ENCODE assay signal across 8 cellular contexts in genomic region chr15:72476330-72476729, GRCh38. TPM values are rescaled to one million over a fixed set of nuclear protein-coding genes. Genes with fewer than 3 reads are reported as not detected.
DNase-seq lines count a peak whose midpoint lies in the region; ATAC-seq, FAIRE-seq and TF ChIP-seq lines count a peak whose summit lies in the region.
"Not testable (repeated sequence)": the region's sequence is repeated elsewhere in the genome, so short reads cannot be mapped to it uniquely, and the experiment has no call there.

No MANE protein-coding gene starts in this region.

- not testable (repeated sequence) for H3K9me3 Mint-ChIP-seq in GM23338; activated T-cell treated with anti-CD3 and anti-CD28 coated beads, Interleukin-2, amount 50 U/mL, for 24 hours; central memory CD8-positive, alpha-beta T cell; naive B cell
- H3K9me3 Mint-ChIP-seq in glutamatergic neuron (ENCODE audit: unreplicated experiment), result peaks cover 17% of the 10 kb centered on the region

- H3K27ac ChIP-seq in A549; GM23338 (ENCODE audit: low read depth); PC-9: not testable (repeated sequence)
- peak overlapping the region in 6 of 21 experiments; percentile 99 to 100 (median 100) for H3K27ac ChIP-seq in skin epidermis

- H3K79me2 ChIP-seq in GM23338 (replicated peaks; ENCODE audit: insufficient read depth) (peaks cover 70% of the 10 kb centered on the region), PC-9 (ENCODE audit: low read depth) (peaks cover 84% of the 10 kb centered on the region)

- CTCF ChIA-PET in A549 (lab: Yijun Ruan, JAX), result interaction anchor here (0.8 to 1.3 kb wide), 3 partner anchors 12 to 92 kb away, joined by 4 to 7 read pairs (median 4); no protein-coding TSS in a partner anchor
- CTCF ChIA-PET in PC-9 (lab: Charles Lee), result interaction anchor here (0.5 kb wide), 1 partner anchor 15 kb away, joined by 4 read pairs; no protein-coding TSS in a partner anchor

- not testable (repeated sequence) for TF ChIP-seq POLR2A in A549 (IDR thresholded peaks at IDR 0.05; ENCODE audit: low read length)

- H3K27me3 ChIP-seq in GM23338 (ENCODE audit: insufficient read depth); PC-9 (ENCODE audit: insufficient read depth, low read depth): not testable (repeated sequence)

- TF ChIP-seq CTCF in A549 (IDR thresholded peaks at IDR 0.05); GM23338 (conservative IDR thresholded peaks at IDR 0.05; ENCODE audit: low read depth in 2 of 2); PC-9 (conservative IDR thresholded peaks at IDR 0.05); glutamatergic neuron (IDR thresholded peaks at IDR 0.05; ENCODE audit: partially characterized antibody, unreplicated experiment): not testable (repeated sequence)

- H2AFZ ChIP-seq in GM23338, PC-9: not testable (repeated sequence)

- not testable (repeated sequence) for DNase-seq in A549 (ENCODE audit: low read depth in 1 of 2, low spot score in 1 of 2); GM23338 (ENCODE audit: low spot score); PC-9; activated T-cell treated with anti-CD3 and anti-CD28 coated beads, Interleukin-2, amount 50 U/mL, for 24 hours; central memory CD8-positive, alpha-beta T cell (ENCODE audit: low spot score in 2 of 2); glutamatergic neuron; naive B cell

- H3K27me3 Mint-ChIP-seq in GM23338 (ENCODE audit: insufficient read depth, low read depth, poor library complexity); activated T-cell treated with anti-CD3 and anti-CD28 coated beads, Interleukin-2, amount 50 U/mL, for 24 hours; central memory CD8-positive, alpha-beta T cell; naive B cell: not testable (repeated sequence)
- peaks cover 13% of the 10 kb centered on the region for H3K27me3 Mint-ChIP-seq in glutamatergic neuron (ENCODE audit: unreplicated experiment)

- H3K4me3 Mint-ChIP-seq in GM23338 (peak overlapping the region; percentile 99), glutamatergic neuron (ENCODE audit: unreplicated experiment) (peak overlapping the region; percentile 98), naive B cell (peak overlapping the region; percentile 40 to 98 (median 81))
- peak overlapping the region; percentile 94 for H3K4me3 Mint-ChIP-seq in activated T-cell treated with anti-CD3 and anti-CD28 coated beads, Interleukin-2, amount 50 U/mL, for 24 hours
- H3K4me3 Mint-ChIP-seq in central memory CD8-positive, alpha-beta T cell, result peak overlapping the region; percentile 95

- H3K4me1 ChIP-seq in A549 (peaks cover 27% of the 10 kb centered on the region), GM23338 (ENCODE audit: insufficient read depth) (peaks cover 18% of the 10 kb centered on the region; the same call in 1 of the 2 replicates), PC-9 (replicated peaks; ENCODE audit: insufficient read depth) (peaks cover 27% of the 10 kb centered on the region)

- H3K4me2 ChIP-seq in A549 (peak overlapping the region; percentile 86), GM23338 (peak overlapping the region; percentile 86), PC-9 (peak overlapping the region; percentile 89)

- H3K9me2 ChIP-seq in GM23338 (ENCODE audit: insufficient read depth); PC-9 (ENCODE audit: insufficient read depth): not testable (repeated sequence)

- FAIRE-seq in A549 (lab: Jason Lieb, UNC), result not testable (repeated sequence)

- H4K20me1 ChIP-seq in GM23338 (replicated peaks; ENCODE audit: insufficient read depth) (peaks cover 48% of the 10 kb centered on the region), PC-9 (ENCODE audit: insufficient read depth) (peaks cover 60% of the 10 kb centered on the region)

- H3K27ac Mint-ChIP-seq in GM23338, result not testable (repeated sequence)
- H3K27ac Mint-ChIP-seq in activated T-cell treated with anti-CD3 and anti-CD28 coated beads, Interleukin-2, amount 50 U/mL, for 24 hours, result peak overlapping the region; percentile 92
- peak overlapping the region; percentile 57 for H3K27ac Mint-ChIP-seq in central memory CD8-positive, alpha-beta T cell (ENCODE audit: low read depth)
- H3K27ac Mint-ChIP-seq in glutamatergic neuron (ENCODE audit: unreplicated experiment), result peak overlapping the region; percentile 57
- H3K27ac Mint-ChIP-seq in naive B cell, result peak overlapping the region; percentile 23 to 83 (median 70)

- TF ChIP-seq EP300 in A549 (IDR thresholded peaks at IDR 0.05), result not testable (repeated sequence)

- H3K4me1 Mint-ChIP-seq in GM23338, result peaks cover 20% of the 10 kb centered on the region
- peaks cover 59% of the 10 kb centered on the region for H3K4me1 Mint-ChIP-seq in activated T-cell treated with anti-CD3 and anti-CD28 coated beads, Interleukin-2, amount 50 U/mL, for 24 hours (ENCODE audit: low read depth)
- peaks cover 62% of the 10 kb centered on the region for H3K4me1 Mint-ChIP-seq in central memory CD8-positive, alpha-beta T cell
- H3K4me1 Mint-ChIP-seq in glutamatergic neuron (ENCODE audit: low read depth, unreplicated experiment), result peaks cover 18% of the 10 kb centered on the region
- peaks cover 44 to 80% (median 62%) of the 10 kb centered on the region in 3 donors for H3K4me1 Mint-ChIP-seq in naive B cell

- TF ChIP-seq RAD21 in A549 (conservative IDR thresholded peaks at IDR 0.05 in 1 of 2, IDR thresholded peaks at IDR 0.05 in 1 of 2), result not testable (repeated sequence)

- not testable (repeated sequence) for H3K36me3 ChIP-seq in GM23338 (ENCODE audit: insufficient read depth)
- peaks cover 32% of the 10 kb centered on the region for H3K36me3 ChIP-seq in PC-9 (ENCODE audit: low read depth)

- BruUV-seq in PC-9 (replicated peaks; lab: Mats Ljungman, UMichigan), result TSS peak; percentile 32

- intact Hi-C loops in PC-9 (cut with micrococcal nuclease; ENCODE audit: unreplicated experiment), result loop anchor here (10.0 kb wide), 1 partner anchor 308 kb away; the partner anchor contains the start of gene ADPGK

- peaks cover 51% of the 10 kb centered on the region for H3K36me3 Mint-ChIP-seq in GM23338 (ENCODE audit: low read depth)
- H3K36me3 Mint-ChIP-seq in activated T-cell treated with anti-CD3 and anti-CD28 coated beads, Interleukin-2, amount 50 U/mL, for 24 hours (ENCODE audit: low read depth), result peaks cover 69% of the 10 kb centered on the region
- H3K36me3 Mint-ChIP-seq in central memory CD8-positive, alpha-beta T cell (ENCODE audit: insufficient read depth), result peaks cover 52% of the 10 kb centered on the region
- H3K36me3 Mint-ChIP-seq in glutamatergic neuron (ENCODE audit: unreplicated experiment); naive B cell: not testable (repeated sequence)

- H3K4me3 ChIP-seq in A549 (peak overlapping the region; percentile 81), GM23338 (peak overlapping the region; percentile 97), PC-9 (peak overlapping the region; percentile 67; the same call in 1 of the 2 replicates), skin epidermis (peak overlapping the region in 5 of 7 experiments; percentile 79 to 97 (median 89))

- POLR2A ChIA-PET in A549 (lab: Yijun Ruan, JAX); PC-9 (lab: Charles Lee; ENCODE audit: unreplicated experiment): not testable (repeated sequence)

- not testable (repeated sequence) for H3K9me3 ChIP-seq in A549; PC-9 (ENCODE audit: insufficient read depth, low read depth)

- 92% methylated on average over 16 of the region's 16 CpGs for WGBS in A549 (ENCODE audit: missing lambda C conversion rate)

- not testable (repeated sequence) for H3F3A ChIP-seq in GM23338 (replicated peaks; ENCODE audit: low read depth)
- H3F3A ChIP-seq in PC-9 (ENCODE audit: insufficient read depth, low read depth), result peaks cover 20% of the 10 kb centered on the region

- not testable (repeated sequence) for ATAC-seq in A549; GM23338; central memory CD8-positive, alpha-beta T cell (replicated peaks; ENCODE audit: extremely low read depth, poor library complexity, severe bottlenecking); naive B cell (ENCODE audit: low read depth in 2 of 2)

TF ChIP-seq in A549, 52 proteins besides CTCF, POLR2A, EP300 and RAD21:
- TF ChIP-seq CEBPB (IDR thresholded peaks at IDR 0.05), result peak in 1 of 2 experiments; percentile 23; a peak in 1 of 4 replicates
TF ChIP-seq in A549: peak in this region for 1; not testable (repeated sequence) for 51.

RNA-seq across cellular contexts. Expression of gene ARIH1, which starts 2.2 kb away (rescaled TPM):
- polyA plus RNA-seq in A549 (2011; rRNA removed), result 127 and 138 TPM in 2 replicates
- 34.6 and 34.8 TPM in 2 replicates for polyA plus RNA-seq in A549 (2012; cell fraction: cytosol; rRNA removed)
- polyA plus RNA-seq in A549 (2012; cell fraction: nucleus; rRNA removed), result 39.2 and 46.0 TPM in 2 replicates
- 92.6 to 95.5 TPM (median 94.7 TPM) in 3 replicates for polyA plus RNA-seq in A549 (2017; fragmentation: RNase III; extraction: RNeasy Plus Mini Kit Qiagen cat#74134 plus additional on column Dnase treatment)
- polyA minus RNA-seq in A549 (2011; rRNA and poly(A)+ RNA removed), result 146 and 162 TPM in 2 replicates
- 48.6 and 55.3 TPM in 2 replicates for total RNA-seq in GM23338 (2014; rRNA removed; shearing (Covaris generic))
- 19.0 and 30.5 TPM in 2 replicates for polyA plus RNA-seq in GM23338 (2016; fragmentation: Nextera tagmentation; extraction: Ambion mirVana)
- 144 and 190 TPM in 2 replicates for total RNA-seq in PC-9 (2021)
- 291 TPM for total RNA-seq in glutamatergic neuron (ENCODE audit: unreplicated experiment)
- 10 to 100 TPM; 16.1 to 34.9 (median 25.3) TPM for polyA plus RNA-seq in naive B cell (ENCODE audit: low read depth in 6 of 6)
